Comparison of ENCODE assay signal across 1 cellular context in the genomic region with DNA sequence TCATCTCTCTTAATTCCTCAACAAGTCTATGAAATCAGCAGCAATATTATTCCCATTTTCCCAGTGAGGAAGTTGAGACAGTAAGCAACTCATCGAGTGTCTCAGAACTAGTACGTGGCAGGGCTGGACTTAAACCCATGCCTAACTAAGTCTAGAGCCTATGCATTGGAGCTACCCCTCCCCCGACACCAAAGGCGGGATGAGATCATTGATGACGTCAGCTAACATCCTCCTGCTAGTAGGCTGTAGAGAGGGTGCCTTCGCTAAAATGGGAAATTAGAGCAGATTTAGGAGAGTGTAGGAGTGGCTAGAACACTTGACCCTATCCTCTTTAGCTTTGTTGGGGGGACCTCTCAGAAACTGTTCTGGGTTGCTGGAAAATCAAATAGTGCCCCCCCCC.
A peak's percentile ranks its signal among the peaks of the same experiment; 100 is the strongest.
TF ChIP-seq lines count a peak whose summit lies in the region.

No MANE protein-coding gene starts in this region.

TF ChIP-seq in K562, 482 proteins besides CTCF, POLR2A, EP300 and RAD21 (continued from another document and continues in another):
- TF ChIP-seq MTA1 (IDR thresholded peaks at IDR 0.05; ENCODE audit: borderline replicate concordance) = no peak
- no peak for TF ChIP-seq GABPA (tag; conservative IDR thresholded peaks at IDR 0.05; ENCODE audit: low read depth)
- TF ChIP-seq SMAD3 (CRISPR knock-in tag; conservative IDR thresholded peaks at IDR 0.05) = no peak
- TF ChIP-seq ZNF436 (CRISPR knock-in tag; IDR thresholded peaks at IDR 0.05) = no peak
- TF ChIP-seq, protein P1, sequence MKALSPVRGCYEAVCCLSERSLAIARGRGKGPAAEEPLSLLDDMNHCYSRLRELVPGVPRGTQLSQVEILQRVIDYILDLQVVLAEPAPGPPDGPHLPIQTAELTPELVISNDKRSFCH (CRISPR knock-in tag; IDR thresholded peaks at IDR 0.05) = no peak
- TF ChIP-seq, protein P1 (tag; IDR thresholded peaks at IDR 0.05) = no peak; the same call in 1 of the 2 replicates
- TF ChIP-seq, protein P2, sequence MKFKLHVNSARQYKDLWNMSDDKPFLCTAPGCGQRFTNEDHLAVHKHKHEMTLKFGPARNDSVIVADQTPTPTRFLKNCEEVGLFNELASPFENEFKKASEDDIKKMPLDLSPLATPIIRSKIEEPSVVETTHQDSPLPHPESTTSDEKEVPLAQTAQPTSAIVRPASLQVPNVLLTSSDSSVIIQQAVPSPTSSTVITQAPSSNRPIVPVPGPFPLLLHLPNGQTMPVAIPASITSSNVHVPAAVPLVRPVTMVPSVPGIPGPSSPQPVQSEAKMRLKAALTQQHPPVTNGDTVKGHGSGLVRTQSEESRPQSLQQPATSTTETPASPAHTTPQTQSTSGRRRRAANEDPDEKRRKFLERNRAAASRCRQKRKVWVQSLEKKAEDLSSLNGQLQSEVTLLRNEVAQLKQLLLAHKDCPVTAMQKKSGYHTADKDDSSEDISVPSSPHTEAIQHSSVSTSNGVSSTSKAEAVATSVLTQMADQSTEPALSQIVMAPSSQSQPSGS (CRISPR knock-in tag; IDR thresholded peaks at IDR 0.05) = peak; percentile 90; the same call in 1 of the 2 replicates
- TF ChIP-seq, protein P3, sequence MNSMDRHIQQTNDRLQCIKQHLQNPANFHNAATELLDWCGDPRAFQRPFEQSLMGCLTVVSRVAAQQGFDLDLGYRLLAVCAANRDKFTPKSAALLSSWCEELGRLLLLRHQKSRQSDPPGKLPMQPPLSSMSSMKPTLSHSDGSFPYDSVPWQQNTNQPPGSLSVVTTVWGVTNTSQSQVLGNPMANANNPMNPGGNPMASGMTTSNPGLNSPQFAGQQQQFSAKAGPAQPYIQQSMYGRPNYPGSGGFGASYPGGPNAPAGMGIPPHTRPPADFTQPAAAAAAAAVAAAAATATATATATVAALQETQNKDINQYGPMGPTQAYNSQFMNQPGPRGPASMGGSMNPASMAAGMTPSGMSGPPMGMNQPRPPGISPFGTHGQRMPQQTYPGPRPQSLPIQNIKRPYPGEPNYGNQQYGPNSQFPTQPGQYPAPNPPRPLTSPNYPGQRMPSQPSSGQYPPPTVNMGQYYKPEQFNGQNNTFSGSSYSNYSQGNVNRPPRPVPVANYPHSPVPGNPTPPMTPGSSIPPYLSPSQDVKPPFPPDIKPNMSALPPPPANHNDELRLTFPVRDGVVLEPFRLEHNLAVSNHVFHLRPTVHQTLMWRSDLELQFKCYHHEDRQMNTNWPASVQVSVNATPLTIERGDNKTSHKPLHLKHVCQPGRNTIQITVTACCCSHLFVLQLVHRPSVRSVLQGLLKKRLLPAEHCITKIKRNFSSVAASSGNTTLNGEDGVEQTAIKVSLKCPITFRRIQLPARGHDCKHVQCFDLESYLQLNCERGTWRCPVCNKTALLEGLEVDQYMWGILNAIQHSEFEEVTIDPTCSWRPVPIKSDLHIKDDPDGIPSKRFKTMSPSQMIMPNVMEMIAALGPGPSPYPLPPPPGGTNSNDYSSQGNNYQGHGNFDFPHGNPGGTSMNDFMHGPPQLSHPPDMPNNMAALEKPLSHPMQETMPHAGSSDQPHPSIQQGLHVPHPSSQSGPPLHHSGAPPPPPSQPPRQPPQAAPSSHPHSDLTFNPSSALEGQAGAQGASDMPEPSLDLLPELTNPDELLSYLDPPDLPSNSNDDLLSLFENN (IDR thresholded peaks at IDR 0.05; ENCODE audit: low read depth in 2 of 2, low read length in 2 of 2) = no peak
- TF ChIP-seq PTRF (tag; IDR thresholded peaks at IDR 0.05) = no peak
- TF ChIP-seq PTTG1 (tag; IDR thresholded peaks at IDR 0.05; ENCODE audit: low read depth) = no peak
- peak; percentile 92 for TF ChIP-seq JUN (IDR thresholded peaks at IDR 0.05; ENCODE audit: borderline replicate concordance, low read depth, low read length)
- TF ChIP-seq JUN (CRISPR knock-in tag; IDR thresholded peaks at IDR 0.05; ENCODE audit: borderline replicate concordance) = peak; percentile 83; the same call in 1 of the 2 replicates
- no peak for TF ChIP-seq PRMT5 (CRISPR knock-in tag; IDR thresholded peaks at IDR 0.05)
- no peak for TF ChIP-seq ELF1 (tag; IDR thresholded peaks at IDR 0.05)
- TF ChIP-seq, protein P4, sequence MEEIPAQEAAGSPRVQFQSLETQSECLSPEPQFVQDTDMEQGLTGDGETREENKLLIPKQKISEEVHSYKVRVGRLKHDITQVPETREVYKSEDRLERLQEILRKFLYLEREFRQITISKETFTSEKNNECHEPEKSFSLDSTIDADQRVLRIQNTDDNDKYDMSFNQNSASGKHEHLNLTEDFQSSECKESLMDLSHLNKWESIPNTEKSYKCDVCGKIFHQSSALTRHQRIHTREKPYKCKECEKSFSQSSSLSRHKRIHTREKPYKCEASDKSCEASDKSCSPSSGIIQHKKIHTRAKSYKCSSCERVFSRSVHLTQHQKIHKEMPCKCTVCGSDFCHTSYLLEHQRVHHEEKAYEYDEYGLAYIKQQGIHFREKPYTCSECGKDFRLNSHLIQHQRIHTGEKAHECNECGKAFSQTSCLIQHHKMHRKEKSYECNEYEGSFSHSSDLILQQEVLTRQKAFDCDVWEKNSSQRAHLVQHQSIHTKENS (CRISPR knock-in tag; IDR thresholded peaks at IDR 0.05) = no peak
- TF ChIP-seq SP1 (CRISPR knock-in tag; IDR thresholded peaks at IDR 0.05) = no peak
- 0 out of 2 replicates have a peak, but pooled peaks have one; percentile 50 for TF ChIP-seq JUNB (CRISPR knock-in tag; conservative IDR thresholded peaks at IDR 0.05)
- no peak for TF ChIP-seq ZNF445 (CRISPR knock-in tag; IDR thresholded peaks at IDR 0.05; ENCODE audit: low read depth)
- TF ChIP-seq, protein P5, sequence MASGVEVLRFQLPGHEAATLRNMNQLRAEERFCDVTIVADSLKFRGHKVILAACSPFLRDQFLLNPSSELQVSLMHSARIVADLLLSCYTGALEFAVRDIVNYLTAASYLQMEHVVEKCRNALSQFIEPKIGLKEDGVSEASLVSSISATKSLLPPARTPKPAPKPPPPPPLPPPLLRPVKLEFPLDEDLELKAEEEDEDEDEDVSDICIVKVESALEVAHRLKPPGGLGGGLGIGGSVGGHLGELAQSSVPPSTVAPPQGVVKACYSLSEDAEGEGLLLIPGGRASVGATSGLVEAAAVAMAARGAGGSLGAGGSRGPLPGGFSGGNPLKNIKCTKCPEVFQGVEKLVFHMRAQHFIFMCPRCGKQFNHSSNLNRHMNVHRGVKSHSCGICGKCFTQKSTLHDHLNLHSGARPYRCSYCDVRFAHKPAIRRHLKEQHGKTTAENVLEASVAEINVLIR (CRISPR knock-in tag; IDR thresholded peaks at IDR 0.05) = 0 out of 2 replicates have a peak, but pooled peaks have one; percentile 41
- TF ChIP-seq CBFA2T2 (conservative IDR thresholded peaks at IDR 0.05) = no peak
- TF ChIP-seq, protein P6, sequence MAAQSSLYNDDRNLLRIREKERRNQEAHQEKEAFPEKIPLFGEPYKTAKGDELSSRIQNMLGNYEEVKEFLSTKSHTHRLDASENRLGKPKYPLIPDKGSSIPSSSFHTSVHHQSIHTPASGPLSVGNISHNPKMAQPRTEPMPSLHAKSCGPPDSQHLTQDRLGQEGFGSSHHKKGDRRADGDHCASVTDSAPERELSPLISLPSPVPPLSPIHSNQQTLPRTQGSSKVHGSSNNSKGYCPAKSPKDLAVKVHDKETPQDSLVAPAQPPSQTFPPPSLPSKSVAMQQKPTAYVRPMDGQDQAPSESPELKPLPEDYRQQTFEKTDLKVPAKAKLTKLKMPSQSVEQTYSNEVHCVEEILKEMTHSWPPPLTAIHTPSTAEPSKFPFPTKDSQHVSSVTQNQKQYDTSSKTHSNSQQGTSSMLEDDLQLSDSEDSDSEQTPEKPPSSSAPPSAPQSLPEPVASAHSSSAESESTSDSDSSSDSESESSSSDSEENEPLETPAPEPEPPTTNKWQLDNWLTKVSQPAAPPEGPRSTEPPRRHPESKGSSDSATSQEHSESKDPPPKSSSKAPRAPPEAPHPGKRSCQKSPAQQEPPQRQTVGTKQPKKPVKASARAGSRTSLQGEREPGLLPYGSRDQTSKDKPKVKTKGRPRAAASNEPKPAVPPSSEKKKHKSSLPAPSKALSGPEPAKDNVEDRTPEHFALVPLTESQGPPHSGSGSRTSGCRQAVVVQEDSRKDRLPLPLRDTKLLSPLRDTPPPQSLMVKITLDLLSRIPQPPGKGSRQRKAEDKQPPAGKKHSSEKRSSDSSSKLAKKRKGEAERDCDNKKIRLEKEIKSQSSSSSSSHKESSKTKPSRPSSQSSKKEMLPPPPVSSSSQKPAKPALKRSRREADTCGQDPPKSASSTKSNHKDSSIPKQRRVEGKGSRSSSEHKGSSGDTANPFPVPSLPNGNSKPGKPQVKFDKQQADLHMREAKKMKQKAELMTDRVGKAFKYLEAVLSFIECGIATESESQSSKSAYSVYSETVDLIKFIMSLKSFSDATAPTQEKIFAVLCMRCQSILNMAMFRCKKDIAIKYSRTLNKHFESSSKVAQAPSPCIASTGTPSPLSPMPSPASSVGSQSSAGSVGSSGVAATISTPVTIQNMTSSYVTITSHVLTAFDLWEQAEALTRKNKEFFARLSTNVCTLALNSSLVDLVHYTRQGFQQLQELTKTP (IDR thresholded peaks at IDR 0.05; ENCODE audit: low read depth in 1 of 2, partially characterized antibody in 2 of 2) = no peak
- no peak for TF ChIP-seq CBX8 (IDR thresholded peaks at IDR 0.05; ENCODE audit: borderline replicate concordance, extremely low read depth, low read depth, low read length, poor library complexity, severe bottlenecking)
- peak; percentile 92 for TF ChIP-seq JUND (IDR thresholded peaks at IDR 0.05; ENCODE audit: borderline replicate concordance, low read depth, low read length)
- peak; percentile 93 for TF ChIP-seq JUND (tag; IDR thresholded peaks at IDR 0.05; ENCODE audit: borderline replicate concordance, low read depth, low read length)
- TF ChIP-seq ATF1 (CRISPR knock-in tag; IDR thresholded peaks at IDR 0.05) = no peak
- TF ChIP-seq ATF1 (tag; IDR thresholded peaks at IDR 0.05) = peak; percentile 85
- no peak for TF ChIP-seq CHCHD3 (CRISPR knock-in tag; IDR thresholded peaks at IDR 0.05)
- peak; percentile 89 for TF ChIP-seq CREM (IDR thresholded peaks at IDR 0.05; ENCODE audit: low read depth)
- no peak for TF ChIP-seq CCNT2 (IDR thresholded peaks at IDR 0.05; ENCODE audit: borderline replicate concordance, extremely low read depth, insufficient read length, low read depth, low read length)
- TF ChIP-seq ZNF830 (CRISPR knock-in tag; IDR thresholded peaks at IDR 0.05) = no peak
- TF ChIP-seq, protein P7, sequence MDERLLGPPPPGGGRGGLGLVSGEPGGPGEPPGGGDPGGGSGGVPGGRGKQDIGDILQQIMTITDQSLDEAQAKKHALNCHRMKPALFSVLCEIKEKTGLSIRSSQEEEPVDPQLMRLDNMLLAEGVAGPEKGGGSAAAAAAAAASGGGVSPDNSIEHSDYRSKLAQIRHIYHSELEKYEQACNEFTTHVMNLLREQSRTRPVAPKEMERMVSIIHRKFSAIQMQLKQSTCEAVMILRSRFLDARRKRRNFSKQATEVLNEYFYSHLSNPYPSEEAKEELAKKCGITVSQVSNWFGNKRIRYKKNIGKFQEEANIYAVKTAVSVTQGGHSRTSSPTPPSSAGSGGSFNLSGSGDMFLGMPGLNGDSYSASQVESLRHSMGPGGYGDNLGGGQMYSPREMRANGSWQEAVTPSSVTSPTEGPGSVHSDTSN (CRISPR knock-in tag; IDR thresholded peaks at IDR 0.05; ENCODE audit: low read depth) = no peak
- TF ChIP-seq, protein P7 (tag; conservative IDR thresholded peaks at IDR 0.05; ENCODE audit: low read depth) = no peak
- no peak for TF ChIP-seq KDM4B (IDR thresholded peaks at IDR 0.05; ENCODE audit: borderline replicate concordance in 2 of 2, low read depth in 1 of 2)
- TF ChIP-seq ZNF583 (CRISPR knock-in tag; IDR thresholded peaks at IDR 0.05) = no peak
- no peak for TF ChIP-seq BRD9 (IDR thresholded peaks at IDR 0.05; ENCODE audit: low read depth, partially characterized antibody)
- no peak for TF ChIP-seq ZNF696 (CRISPR knock-in tag; conservative IDR thresholded peaks at IDR 0.05)
- TF ChIP-seq ATF7 (IDR thresholded peaks at IDR 0.05) = peak; percentile 95
- TF ChIP-seq CBFB (CRISPR knock-in tag; IDR thresholded peaks at IDR 0.05) = no peak
- no peak for TF ChIP-seq HDGF (IDR thresholded peaks at IDR 0.05)
- TF ChIP-seq, protein P8, sequence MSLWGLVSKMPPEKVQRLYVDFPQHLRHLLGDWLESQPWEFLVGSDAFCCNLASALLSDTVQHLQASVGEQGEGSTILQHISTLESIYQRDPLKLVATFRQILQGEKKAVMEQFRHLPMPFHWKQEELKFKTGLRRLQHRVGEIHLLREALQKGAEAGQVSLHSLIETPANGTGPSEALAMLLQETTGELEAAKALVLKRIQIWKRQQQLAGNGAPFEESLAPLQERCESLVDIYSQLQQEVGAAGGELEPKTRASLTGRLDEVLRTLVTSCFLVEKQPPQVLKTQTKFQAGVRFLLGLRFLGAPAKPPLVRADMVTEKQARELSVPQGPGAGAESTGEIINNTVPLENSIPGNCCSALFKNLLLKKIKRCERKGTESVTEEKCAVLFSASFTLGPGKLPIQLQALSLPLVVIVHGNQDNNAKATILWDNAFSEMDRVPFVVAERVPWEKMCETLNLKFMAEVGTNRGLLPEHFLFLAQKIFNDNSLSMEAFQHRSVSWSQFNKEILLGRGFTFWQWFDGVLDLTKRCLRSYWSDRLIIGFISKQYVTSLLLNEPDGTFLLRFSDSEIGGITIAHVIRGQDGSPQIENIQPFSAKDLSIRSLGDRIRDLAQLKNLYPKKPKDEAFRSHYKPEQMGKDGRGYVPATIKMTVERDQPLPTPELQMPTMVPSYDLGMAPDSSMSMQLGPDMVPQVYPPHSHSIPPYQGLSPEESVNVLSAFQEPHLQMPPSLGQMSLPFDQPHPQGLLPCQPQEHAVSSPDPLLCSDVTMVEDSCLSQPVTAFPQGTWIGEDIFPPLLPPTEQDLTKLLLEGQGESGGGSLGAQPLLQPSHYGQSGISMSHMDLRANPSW (CRISPR knock-in tag; IDR thresholded peaks at IDR 0.05) = no peak
- no peak for TF ChIP-seq MCM5 (IDR thresholded peaks at IDR 0.05; ENCODE audit: low read depth)
- TF ChIP-seq, protein P9, sequence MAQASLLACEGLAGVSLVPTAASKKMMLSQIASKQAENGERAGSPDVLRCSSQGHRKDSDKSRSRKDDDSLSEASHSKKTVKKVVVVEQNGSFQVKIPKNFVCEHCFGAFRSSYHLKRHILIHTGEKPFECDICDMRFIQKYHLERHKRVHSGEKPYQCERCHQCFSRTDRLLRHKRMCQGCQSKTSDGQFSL (CRISPR knock-in tag; IDR thresholded peaks at IDR 0.05) = no peak; the same call in 1 of the 2 replicates
- TF ChIP-seq, protein P9 (tag; IDR thresholded peaks at IDR 0.05) = no peak
- no peak for TF ChIP-seq SMARCE1 (IDR thresholded peaks at IDR 0.05)
- no peak for TF ChIP-seq NR2F6 (CRISPR knock-in tag; IDR thresholded peaks at IDR 0.05)
- no peak for TF ChIP-seq ZNF589 (CRISPR knock-in tag; IDR thresholded peaks at IDR 0.05; ENCODE audit: low read depth)
- no peak for TF ChIP-seq TRIM24 (IDR thresholded peaks at IDR 0.05)
- no peak for TF ChIP-seq TCF3 (CRISPR knock-in tag; IDR thresholded peaks at IDR 0.05)
